1 cellular context compared by ENCODE assay signal in the genomic region with DNA sequence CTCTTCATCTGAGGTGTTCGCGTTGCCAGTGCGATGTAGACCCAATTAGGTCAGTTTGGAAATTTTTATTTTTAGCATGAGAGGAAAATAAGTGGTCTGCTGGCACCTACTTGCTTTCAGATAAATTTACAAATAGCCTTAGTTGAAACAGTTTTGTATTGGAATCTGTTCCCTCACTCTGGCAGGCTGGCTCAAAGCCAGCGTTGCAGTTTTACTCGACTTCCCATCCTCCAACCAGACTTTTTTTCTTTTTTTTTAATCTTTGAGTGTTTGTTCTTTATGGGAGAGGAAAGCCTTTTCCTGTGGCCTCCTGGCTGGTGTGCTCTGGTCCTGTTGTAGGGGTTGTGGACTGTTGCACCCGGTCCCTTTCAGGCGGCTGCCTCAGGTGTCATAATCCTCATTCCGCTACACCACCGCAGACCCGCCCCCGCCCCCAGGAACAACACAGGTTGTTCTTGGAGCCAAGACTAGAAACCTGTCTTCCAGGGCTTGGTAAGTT.
TF ChIP-seq lines count a peak whose summit lies in the region.

No MANE protein-coding gene starts in this region.

TF ChIP-seq in HepG2, 621 proteins besides CTCF, POLR2A, EP300 and RAD21:
- TF ChIP-seq ZNF317 (CRISPR knock-in tag; IDR thresholded peaks at IDR 0.05) (no peak), ZNF644 (CRISPR knock-in tag; IDR thresholded peaks at IDR 0.05; ENCODE audit: low read depth) (no peak), TOE1 (CRISPR knock-in tag; IDR thresholded peaks at IDR 0.05) (no peak), ETV5 (CRISPR knock-in tag; IDR thresholded peaks at IDR 0.05; ENCODE audit: borderline replicate concordance) (no peak), MLLT10 (CRISPR knock-in tag; IDR thresholded peaks at IDR 0.05) (no peak), ZNF788 (CRISPR knock-in tag; IDR thresholded peaks at IDR 0.05; ENCODE audit: borderline replicate concordance) (no peak), ZNF124 (CRISPR knock-in tag; IDR thresholded peaks at IDR 0.05) (peak; percentile 90; the same call in 1 of the 2 replicates), TBX2 (CRISPR knock-in tag; IDR thresholded peaks at IDR 0.05; ENCODE audit: borderline replicate concordance) (0 out of 2 replicates have a peak, but pooled peaks have one; percentile 15), ZBTB46 (CRISPR knock-in tag; IDR thresholded peaks at IDR 0.05; ENCODE audit: borderline replicate concordance) (no peak), KDM6A (CRISPR knock-in tag; IDR thresholded peaks at IDR 0.05; ENCODE audit: low read depth) (no peak)
- TF ChIP-seq, protein P1, sequence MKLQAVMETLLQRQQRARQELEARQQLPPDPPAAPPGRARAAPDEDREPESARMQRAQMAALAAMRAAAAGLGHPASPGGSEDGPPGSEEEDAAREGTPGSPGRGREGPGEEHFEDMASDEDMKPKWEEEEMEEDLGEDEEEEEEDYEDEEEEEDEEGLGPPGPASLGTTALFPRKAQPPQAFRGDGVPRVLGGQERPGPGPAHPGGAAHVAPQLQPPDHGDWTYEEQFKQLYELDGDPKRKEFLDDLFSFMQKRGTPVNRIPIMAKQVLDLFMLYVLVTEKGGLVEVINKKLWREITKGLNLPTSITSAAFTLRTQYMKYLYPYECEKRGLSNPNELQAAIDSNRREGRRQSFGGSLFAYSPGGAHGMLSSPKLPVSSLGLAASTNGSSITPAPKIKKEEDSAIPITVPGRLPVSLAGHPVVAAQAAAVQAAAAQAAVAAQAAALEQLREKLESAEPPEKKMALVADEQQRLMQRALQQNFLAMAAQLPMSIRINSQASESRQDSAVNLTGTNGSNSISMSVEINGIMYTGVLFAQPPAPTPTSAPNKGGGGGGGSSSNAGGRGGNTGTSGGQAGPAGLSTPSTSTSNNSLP (IDR thresholded peaks at IDR 0.05; ENCODE audit: low read depth, low read length), result no peak
